In the genomic region with DNA sequence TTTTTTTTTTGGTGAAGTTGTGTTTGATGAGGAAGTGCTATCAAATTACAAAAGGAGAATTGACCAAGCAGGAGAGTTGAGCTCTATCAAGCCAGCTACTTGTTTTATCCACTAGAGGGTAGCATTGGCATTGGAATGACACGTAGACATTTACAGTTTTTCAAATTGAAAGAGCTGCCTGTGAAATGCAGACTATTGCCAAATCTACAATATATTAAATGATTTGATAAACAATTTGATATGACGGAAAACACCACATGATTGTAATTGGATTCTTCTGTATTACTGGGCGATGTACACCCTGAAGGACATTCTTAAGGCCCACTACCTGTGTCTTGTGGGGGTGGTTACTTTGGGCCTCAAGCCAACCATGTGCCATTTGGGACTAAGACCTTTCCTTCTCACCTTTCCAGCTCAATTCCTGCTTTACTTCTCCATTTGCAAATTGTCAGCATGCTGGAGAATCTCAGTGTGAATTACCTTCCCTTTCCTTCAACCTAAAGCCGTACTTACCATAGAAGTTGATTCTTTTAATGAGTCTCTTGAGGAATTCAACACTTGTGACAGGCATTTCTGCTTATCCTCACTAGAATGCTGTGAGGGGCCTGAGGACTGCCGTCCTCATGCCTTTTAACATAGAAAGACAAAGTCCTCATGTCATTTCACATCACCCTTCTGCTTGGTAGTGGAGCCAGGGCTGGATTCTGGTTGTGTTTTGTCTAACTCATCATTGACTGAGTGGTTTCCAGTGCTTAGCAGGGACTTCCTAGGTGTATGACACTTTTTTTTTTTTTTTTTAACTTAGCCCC, we compare ENCODE assay signal across 1 cellular context.
TF ChIP-seq lines count a peak whose summit lies in the region.

No MANE protein-coding gene starts in this region.

TF ChIP-seq in SK-N-SH treated with all-trans-retinoic acid at 6 μM for 48 hours, 23 proteins besides CTCF, POLR2A, EP300 and RAD21 (continued from another document):
- TF ChIP-seq, protein P1, sequence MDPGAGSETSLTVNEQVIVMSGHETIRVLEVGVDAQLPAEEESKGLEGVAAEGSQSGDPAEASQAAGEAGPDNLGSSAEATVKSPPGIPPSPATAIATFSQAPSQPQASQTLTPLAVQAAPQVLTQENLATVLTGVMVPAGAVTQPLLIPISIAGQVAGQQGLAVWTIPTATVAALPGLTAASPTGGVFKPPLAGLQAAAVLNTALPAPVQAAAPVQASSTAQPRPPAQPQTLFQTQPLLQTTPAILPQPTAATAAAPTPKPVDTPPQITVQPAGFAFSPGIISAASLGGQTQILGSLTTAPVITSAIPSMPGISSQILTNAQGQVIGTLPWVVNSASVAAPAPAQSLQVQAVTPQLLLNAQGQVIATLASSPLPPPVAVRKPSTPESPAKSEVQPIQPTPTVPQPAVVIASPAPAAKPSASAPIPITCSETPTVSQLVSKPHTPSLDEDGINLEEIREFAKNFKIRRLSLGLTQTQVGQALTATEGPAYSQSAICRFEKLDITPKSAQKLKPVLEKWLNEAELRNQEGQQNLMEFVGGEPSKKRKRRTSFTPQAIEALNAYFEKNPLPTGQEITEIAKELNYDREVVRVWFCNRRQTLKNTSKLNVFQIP (CRISPR knock-in tag; IDR thresholded peaks at IDR 0.05; ENCODE audit: borderline replicate concordance, low read depth): no peak
- no peak; the same call in 1 of the 2 replicates for TF ChIP-seq ESRRG (CRISPR knock-in tag; IDR thresholded peaks at IDR 0.05)
- no peak for TF ChIP-seq RARB (CRISPR knock-in tag; IDR thresholded peaks at IDR 0.05)
- no peak; the same call in 1 of the 2 replicates for TF ChIP-seq GLIS3 (CRISPR knock-in tag; IDR thresholded peaks at IDR 0.05)
